ENCODE assay signal across 8 cellular contexts in genomic region chr17:75130632-75131277, GRCh38. TPM values are rescaled to one million over a fixed set of nuclear protein-coding genes. Genes with fewer than 3 reads are reported as not detected.
DNase-seq lines count a peak whose midpoint lies in the region; ATAC-seq and TF ChIP-seq lines count a peak whose summit lies in the region.

No MANE protein-coding gene starts in this region.

- DNase-seq in NCI-H2107 (lab: John Stamatoyannopoulos, UW) (peak; percentile 21), NCI-H2107 treated with DMSO at 0.1 percent for 48 hours (lab: John Stamatoyannopoulos, UW; ENCODE audit: unreplicated experiment) (no peak), RWPE2 (ENCODE audit: low spot score) (no peak), adrenal gland (peak; percentile 33 to 73 (median 58)), heart left ventricle (peak in 4 of 5 donors; percentile 29 to 51 (median 50)), posterior cingulate gyrus (peak in 6 of 10 donors; percentile 23 to 87 (median 54)), NCI-H187 (lab: John Stamatoyannopoulos, UW) (no peak)

- intact Hi-C loops in adrenal gland (cut with DNase I) (no loop called here), heart left ventricle (cut with DNase I) (loop anchor here in 2 of 10 donors (1.0 to 2.0 kb wide), 2 partner anchors 16 kb away; no protein-coding TSS in a partner anchor), posterior cingulate gyrus (cut with DNase I) (loop anchor here (2.0 kb wide), 1 partner anchor 16 kb away; no protein-coding TSS in a partner anchor)

- H3K27me3 ChIP-seq in HUES48 (ENCODE audit: control insufficient read depth, insufficient read depth, low read length) (no peaks in the 10 kb centered on the region), RWPE2 (ENCODE audit: insufficient read depth, poor library complexity, severe bottlenecking) (no peaks in the 10 kb centered on the region), adrenal gland (no peaks in the 10 kb centered on the region), heart left ventricle (no peaks in the 10 kb centered on the region)

- peaks cover 28% of the 10 kb centered on the region for H3K36me3 ChIP-seq in HUES48 (ENCODE audit: control insufficient read depth, insufficient read depth, low read length)
- H3K36me3 ChIP-seq in RWPE2 (ENCODE audit: low read depth), result peaks cover 33% of the 10 kb centered on the region
- peaks cover 0 to 8% of the 10 kb centered on the region in 2 donors for H3K36me3 ChIP-seq in adrenal gland (replicated peaks in 1 of 2)
- H3K36me3 ChIP-seq in heart left ventricle, result peaks cover 0 to 25% (median 11%) of the 10 kb centered on the region in 9 donors

- H3K9ac ChIP-seq in HUES48 (ENCODE audit: low read depth, low read length), result peak overlapping the region; percentile 87

- H3K27ac ChIP-seq in HUES48 (ENCODE audit: low read depth, low read length) (peak overlapping the region; percentile 95), RWPE2 (ENCODE audit: poor library complexity, severe bottlenecking) (peak overlapping the region; percentile 87), adrenal gland (peak overlapping the region in 4 of 5 donors; percentile 67 to 88 (median 78)), heart left ventricle (peak overlapping the region; percentile 65 to 95 (median 84))

- TF ChIP-seq CTCF in RWPE2 (IDR thresholded peaks at IDR 0.05; ENCODE audit: poor library complexity, severe bottlenecking) (peak; percentile 59), adrenal gland (IDR thresholded peaks at IDR 0.05) (peak in 5 of 6 experiments; percentile 5 to 45 (median 32)), heart left ventricle (IDR thresholded peaks at IDR 0.05) (peak in 7 of 12 donors; percentile 13 to 50 (median 38))

- H3K9me3 ChIP-seq in HUES48 (ENCODE audit: control insufficient read depth, insufficient read depth, low read length), result no peaks in the 10 kb centered on the region
- no peaks in the 10 kb centered on the region for H3K9me3 ChIP-seq in RWPE2 (ENCODE audit: severe bottlenecking)
- no peaks in the 10 kb centered on the region for H3K9me3 ChIP-seq in adrenal gland (replicated peaks in 1 of 3)
- no peaks in the 10 kb centered on the region for H3K9me3 ChIP-seq in heart left ventricle

- 12 to 33% (median 21%) methylated on average over 8 to 29 of the region's 29 CpGs for WGBS in adrenal gland, 4 donors
- 17 to 45% (median 26%) methylated on average over 20 to 29 of the region's 29 CpGs for WGBS in heart left ventricle, 4 donors

- ATAC-seq in RWPE2 (ENCODE audit: low read depth) (peak; percentile 50), heart left ventricle (peak in 3 of 4 donors; percentile 42 to 60 (median 57))

- H3K4me1 ChIP-seq in HUES48 (ENCODE audit: control insufficient read depth, insufficient read depth, low read length), result peaks cover 4% of the 10 kb centered on the region
- H3K4me1 ChIP-seq in RWPE2 (ENCODE audit: insufficient read depth, poor library complexity, severe bottlenecking), result peaks cover 13% of the 10 kb centered on the region
- peaks cover 6 to 16% of the 10 kb centered on the region in 2 donors for H3K4me1 ChIP-seq in adrenal gland (replicated peaks in 1 of 2)
- peaks cover 0 to 22% (median 8%) of the 10 kb centered on the region in 12 donors for H3K4me1 ChIP-seq in heart left ventricle

- no peak for TF ChIP-seq POLR2A in adrenal gland (IDR thresholded peaks at IDR 0.05)
- TF ChIP-seq POLR2A in heart left ventricle (IDR thresholded peaks at IDR 0.05), result no peak

- peak overlapping the region; percentile 86 for H3K4me3 ChIP-seq in HUES48 (ENCODE audit: low read depth, low read length)
- peak overlapping the region; percentile 62 for H3K4me3 ChIP-seq in RWPE2 (ENCODE audit: severe bottlenecking)
- H3K4me3 ChIP-seq in adrenal gland, result peak overlapping the region; percentile 66 to 86 (median 80)
- H3K4me3 ChIP-seq in heart left ventricle, result peak overlapping the region; percentile 45 to 94 (median 70)

RNA-seq across cellular contexts. Expression of gene NT5C, which starts 0.8 kb away (rescaled TPM):
- total RNA-seq in adrenal gland, result 100 to 1,000 TPM in 1 of 8 donors, 10 to 100 TPM in 7; 33.4 to 112 (median 62.9) TPM
- polyA plus RNA-seq in adrenal gland, result 100 to 1,000 TPM in 2 of 3 donors, 10 to 100 TPM in 1; 20.6 to 124 (median 114) TPM
- total RNA-seq in heart left ventricle, result 10 to 100 TPM; 15.9 to 56.0 (median 22.8) TPM
- 10 to 100 TPM; 29.0 to 45.7 TPM for polyA plus RNA-seq in heart left ventricle

RNA-seq across cellular contexts. Expression of gene ARMC7, which starts 21.0 kb away (rescaled TPM):
- 10 to 100 TPM in 1 of 8 donors, 1 to 10 TPM in 7; 4.9 to 13.8 (median 9.0) TPM for total RNA-seq in adrenal gland
- 1 to 10 TPM; 5.5 to 7.1 (median 5.8) TPM for polyA plus RNA-seq in adrenal gland
- 1 to 10 TPM; 3.9 to 7.9 (median 5.2) TPM for total RNA-seq in heart left ventricle
- polyA plus RNA-seq in heart left ventricle, result 1 to 10 TPM; 4.9 to 7.1 TPM

RNA-seq across cellular contexts. Expression of gene JPT1, which starts 23.6 kb away (rescaled TPM):
- total RNA-seq in adrenal gland (100 to 1,000 TPM in 1 of 8 donors, 10 to 100 TPM in 7; 34.2 to 232 (median 58.8) TPM), heart left ventricle (10 to 100 TPM; 10.4 to 60.8 (median 16.0) TPM)
- polyA plus RNA-seq in adrenal gland (100 to 1,000 TPM in 2 of 3 donors, 10 to 100 TPM in 1; 98.6 to 161 (median 102) TPM), heart left ventricle (10 to 100 TPM; 41.8 to 68.0 TPM)

RNA-seq across cellular contexts. Expression of gene SLC16A5, which starts 43.0 kb away (rescaled TPM):
- 1 to 10 TPM in 7 of 8 donors, under 1 TPM in 1; 0.91 to 3.0 (median 1.7) TPM for total RNA-seq in adrenal gland
- polyA plus RNA-seq in adrenal gland, result 1 to 10 TPM in 2 of 3 donors, under 1 TPM in 1; 0.77 to 3.9 (median 2.1) TPM
- total RNA-seq in heart left ventricle, result 10 to 100 TPM in 6 of 9 donors, 1 to 10 TPM in 3; 4.8 to 23.3 (median 11.1) TPM
- 1 to 10 TPM; 4.3 to 7.8 TPM for polyA plus RNA-seq in heart left ventricle

RNA-seq across cellular contexts. Expression of gene SUMO2, which starts 52.0 kb away (rescaled TPM):
- total RNA-seq in adrenal gland, result 100 to 1,000 TPM in 5 of 8 donors, 10 to 100 TPM in 3; 65.2 to 371 (median 245) TPM
- polyA plus RNA-seq in adrenal gland, result 100 to 1,000 TPM in 1 of 3 donors, 10 to 100 TPM in 2; 54.9 to 331 (median 65.6) TPM
- 100 to 1,000 TPM in 7 of 9 donors, 10 to 100 TPM in 2; 50.1 to 277 (median 207) TPM for total RNA-seq in heart left ventricle
- 10 to 100 TPM; 47.1 to 78.7 TPM for polyA plus RNA-seq in heart left ventricle

Comparison
In these comparisons a context has a peak if more than half of its experiments do, and no peak if none do; other contexts are left out.
1. DNase-seq: peak in NCI-H2107 (single experiment), adrenal gland (7 of 7), heart left ventricle (4 of 5) and posterior cingulate gyrus (6 of 10); none in NCI-H2107 treated with DMSO at 0.1 percent for 48 hours (single experiment), RWPE2 (single experiment) and NCI-H187 (0 of 2).
2. Peak in every context shown above with its lines, with median percentiles within 50 percentile points of each other: H3K27ac ChIP-seq, H3K4me3 ChIP-seq and CTCF ChIP-seq.